ENCODE assay signal across 19 cellular contexts in genomic region chr11:122773781-122774266, GRCh38.
"Had no signal": no experiment of that assay in that cellular context is flagged by ENCODE, and none has a peak within 500 bp of the region (broad histone marks: within the 10 kb centered on the region; RNA-seq: fewer than 3 reads in every experiment).

No MANE protein-coding gene starts in this region.

- H3K9me3 ChIP-seq: body of pancreas, esophagus muscularis mucosa, neutrophil, pancreas, spleen had no signal

- H3K4me3 ChIP-seq: body of pancreas, esophagus muscularis mucosa, pancreas had no signal

- H3K4me1 ChIP-seq: body of pancreas, esophagus muscularis mucosa, pancreas had no signal

- DNase-seq: activated CD4-positive, alpha-beta T cell treated with anti-CD3 and anti-CD28 coated beads, Interleukin-2, amount 10 ng/mL, durations not matched to agents 24 days and 14 days; activated CD8-positive, alpha-beta T cell treated with anti-CD3 and anti-CD28 coated beads for 36 hours; activated naive CD4-positive, alpha-beta T cell treated with Interleukin-2 at 50 U/mL for 16 hours; activated T-cell treated with anti-CD3 and anti-CD28 coated beads, Interleukin-2, amount 50 U/mL, for 24 hours; body of pancreas; central memory CD4-positive, alpha-beta T cell; cortex of kidney; effector CD4-positive, alpha-beta T cell; immature natural killer cell; kidney glomerular epithelial cell; left ventricle myocardium superior; mesenchymal stem cell; natural killer cell; pancreas; spleen; stimulated activated naive B cell treated with anti-CD40 and anti-IgM and Interleukin-4, amounts not matched to agents 10 μg/mL and 1 μg/mL and 100 μg/mL, for 72 hours had no signal

- H3K4me3 Mint-ChIP-seq: activated CD4-positive, alpha-beta T cell treated with anti-CD3 and anti-CD28 coated beads, Interleukin-2, amount 10 ng/mL, durations not matched to agents 24 days and 14 days; activated CD8-positive, alpha-beta T cell treated with anti-CD3 and anti-CD28 coated beads for 36 hours; activated T-cell treated with anti-CD3 and anti-CD28 coated beads, Interleukin-2, amount 50 U/mL, for 24 hours; immature natural killer cell; natural killer cell; stimulated activated naive B cell treated with anti-CD40 and anti-IgM and Interleukin-4, amounts not matched to agents 10 μg/mL and 1 μg/mL and 100 μg/mL, for 72 hours had no signal

- H3K27ac Mint-ChIP-seq: activated CD4-positive, alpha-beta T cell treated with anti-CD3 and anti-CD28 coated beads, Interleukin-2, amount 10 ng/mL, durations not matched to agents 24 days and 14 days; activated CD8-positive, alpha-beta T cell treated with anti-CD3 and anti-CD28 coated beads for 36 hours; activated T-cell treated with anti-CD3 and anti-CD28 coated beads, Interleukin-2, amount 50 U/mL, for 24 hours; activated T-helper 2 cell treated with anti-CD3 and anti-CD28 coated beads, Interferon-gamma antibody, Interleukin-2, Interleukin-4, amounts not matched to agents 10 μg/mL and 5 μg/mL and 100 μg/mL, durations not matched to agents 14 hours and 24 hours and 36 hours; natural killer cell; stimulated activated naive B cell treated with anti-CD40 and anti-IgM and Interleukin-4, amounts not matched to agents 10 μg/mL and 1 μg/mL and 100 μg/mL, for 72 hours had no signal

- H3K36me3 Mint-ChIP-seq: natural killer cell had no signal

- FAIRE-seq: pancreas had no signal

- H3K36me3 ChIP-seq: esophagus muscularis mucosa, pancreas had no signal

- ATAC-seq: activated CD8-positive, alpha-beta T cell treated with anti-CD3 and anti-CD28 coated beads for 36 hours; body of pancreas; left ventricle myocardium superior; natural killer cell; pancreas; stimulated activated naive B cell treated with anti-CD40 and anti-IgM and Interleukin-4, amounts not matched to agents 10 μg/mL and 1 μg/mL and 100 μg/mL, for 72 hours had no signal

- H3K27me3 ChIP-seq: body of pancreas, neutrophil, pancreas, spleen had no signal

- H3K27ac ChIP-seq: body of pancreas, esophagus muscularis mucosa, neutrophil, pancreas had no signal

- H3K27me3 Mint-ChIP-seq: activated CD8-positive, alpha-beta T cell treated with anti-CD3 and anti-CD28 coated beads for 36 hours; activated T-cell treated with anti-CD3 and anti-CD28 coated beads, Interleukin-2, amount 50 U/mL, for 24 hours; stimulated activated naive B cell treated with anti-CD40 and anti-IgM and Interleukin-4, amounts not matched to agents 10 μg/mL and 1 μg/mL and 100 μg/mL, for 72 hours had no signal

- H3K9me3 Mint-ChIP-seq: activated CD4-positive, alpha-beta T cell treated with anti-CD3 and anti-CD28 coated beads, Interleukin-2, amount 10 ng/mL, durations not matched to agents 24 days and 14 days; activated T-helper 2 cell treated with anti-CD3 and anti-CD28 coated beads, Interferon-gamma antibody, Interleukin-2, Interleukin-4, amounts not matched to agents 10 μg/mL and 5 μg/mL and 100 μg/mL, durations not matched to agents 14 hours and 24 hours and 36 hours; immature natural killer cell; natural killer cell; stimulated activated naive B cell treated with anti-CD40 and anti-IgM and Interleukin-4, amounts not matched to agents 10 μg/mL and 1 μg/mL and 100 μg/mL, for 72 hours had no signal
